ENCODE assay signal across 8 cellular contexts in genomic region chr7:129008645-129009414, GRCh38.
DNase-seq lines count a peak whose midpoint lies in the region; ATAC-seq lines count a peak whose summit lies in the region.

No MANE protein-coding gene starts in this region.

- CTCF ChIA-PET in activated naive CD4-positive, alpha-beta T cell treated with anti-CD3 and anti-CD28 coated beads, Interleukin-2, amount 10 ng/mL, durations not matched to agents 7 days and 5 days (lab: Charles Lee), result interaction anchor here (1.2 to 1.8 kb wide), 2 partner anchors 81 to 83 kb away, joined by 3 to 6 read pairs; no protein-coding TSS in a partner anchor

- peak overlapping the region; percentile 97 for H3K27ac Mint-ChIP-seq in activated naive CD4-positive, alpha-beta T cell treated with anti-CD3 and anti-CD28 coated beads, Interleukin-2, amount 50 U/mL, for 24 hours
- H3K27ac Mint-ChIP-seq in activated naive CD4-positive, alpha-beta T cell treated with anti-CD3 and anti-CD28 coated beads, Interleukin-2, amount 10 ng/mL, durations not matched to agents 7 days and 5 days, result no peak overlapping the region
- H3K27ac Mint-ChIP-seq in T-helper 2 cell treated with Interferon-gamma antibody and Interleukin-4, amounts not matched to agents 5 μg/mL and 100 μg/mL, for 36 hours, result peak overlapping the region; percentile 81
- H3K27ac Mint-ChIP-seq in stimulated activated naive CD8-positive, alpha-beta T cell treated with anti-CD3 and anti-CD28 coated beads, Interleukin-15, amount 100 ng/mL, for 72 hours, result peak overlapping the region; percentile 95 to 96

- H3K4me1 Mint-ChIP-seq in activated naive CD4-positive, alpha-beta T cell treated with anti-CD3 and anti-CD28 coated beads, Interleukin-2, amount 50 U/mL, for 24 hours, result peaks cover 33% of the 10 kb centered on the region
- H3K4me1 Mint-ChIP-seq in activated naive CD4-positive, alpha-beta T cell treated with anti-CD3 and anti-CD28 coated beads, Interleukin-2, amount 10 ng/mL, durations not matched to agents 7 days and 5 days, result peaks cover 18% of the 10 kb centered on the region
- H3K4me1 Mint-ChIP-seq in T-helper 2 cell treated with Interferon-gamma antibody and Interleukin-4, amounts not matched to agents 5 μg/mL and 100 μg/mL, for 36 hours (ENCODE audit: low read depth), result peaks cover 16% of the 10 kb centered on the region
- H3K4me1 Mint-ChIP-seq in stimulated activated naive CD8-positive, alpha-beta T cell treated with anti-CD3 and anti-CD28 coated beads, Interleukin-15, amount 100 ng/mL, for 72 hours, result peaks cover 46% of the 10 kb centered on the region

- H3K36me3 Mint-ChIP-seq in activated naive CD4-positive, alpha-beta T cell treated with anti-CD3 and anti-CD28 coated beads, Interleukin-2, amount 50 U/mL, for 24 hours, result peaks cover 19% of the 10 kb centered on the region
- H3K36me3 Mint-ChIP-seq in activated naive CD4-positive, alpha-beta T cell treated with anti-CD3 and anti-CD28 coated beads, Interleukin-2, amount 10 ng/mL, durations not matched to agents 7 days and 5 days, result peaks cover 36% of the 10 kb centered on the region
- peaks cover 42% of the 10 kb centered on the region for H3K36me3 Mint-ChIP-seq in T-helper 2 cell treated with Interferon-gamma antibody and Interleukin-4, amounts not matched to agents 5 μg/mL and 100 μg/mL, for 36 hours (ENCODE audit: low read depth)

- peak; percentile 32 for ATAC-seq in HG02642 (IDR thresholded peaks at IDR 0.05; ENCODE audit: poor library complexity, unreplicated experiment)
- peak; percentile 97 for ATAC-seq in stimulated activated naive CD8-positive, alpha-beta T cell treated with anti-CD3 and anti-CD28 coated beads, Interleukin-15, amount 100 ng/mL, for 72 hours

- intact Hi-C loops in posterior cingulate gyrus (cut with DNase I), result no loop called here

- no peak for DNase-seq in activated naive CD4-positive, alpha-beta T cell treated with anti-CD3 and anti-CD28 coated beads, Interleukin-2, amount 10 ng/mL, durations not matched to agents 7 days and 5 days
- no peak for DNase-seq in T-helper 2 cell treated with Interferon-gamma antibody and Interleukin-4, amounts not matched to agents 5 μg/mL and 100 μg/mL, for 36 hours (ENCODE audit: low spot score)
- DNase-seq in stimulated activated naive CD8-positive, alpha-beta T cell treated with anti-CD3 and anti-CD28 coated beads, Interleukin-15, amount 100 ng/mL, for 72 hours, result no peak
- DNase-seq in posterior cingulate gyrus (no peak), NCI-H345 treated with DMSO at 0.1 percent for 48 hours (lab: John Stamatoyannopoulos, UW; ENCODE audit: unreplicated experiment) (no peak), ACHN (no peak)

- no peaks in the 10 kb centered on the region for H3K27me3 Mint-ChIP-seq in activated naive CD4-positive, alpha-beta T cell treated with anti-CD3 and anti-CD28 coated beads, Interleukin-2, amount 50 U/mL, for 24 hours
- H3K27me3 Mint-ChIP-seq in activated naive CD4-positive, alpha-beta T cell treated with anti-CD3 and anti-CD28 coated beads, Interleukin-2, amount 10 ng/mL, durations not matched to agents 7 days and 5 days, result no peaks in the 10 kb centered on the region
- no peaks in the 10 kb centered on the region for H3K27me3 Mint-ChIP-seq in T-helper 2 cell treated with Interferon-gamma antibody and Interleukin-4, amounts not matched to agents 5 μg/mL and 100 μg/mL, for 36 hours (ENCODE audit: low read depth)
- no peaks in the 10 kb centered on the region for H3K27me3 Mint-ChIP-seq in stimulated activated naive CD8-positive, alpha-beta T cell treated with anti-CD3 and anti-CD28 coated beads, Interleukin-15, amount 100 ng/mL, for 72 hours

- H3K4me3 Mint-ChIP-seq in activated naive CD4-positive, alpha-beta T cell treated with anti-CD3 and anti-CD28 coated beads, Interleukin-2, amount 50 U/mL, for 24 hours, result peak overlapping the region; percentile 74
- H3K4me3 Mint-ChIP-seq in activated naive CD4-positive, alpha-beta T cell treated with anti-CD3 and anti-CD28 coated beads, Interleukin-2, amount 10 ng/mL, durations not matched to agents 7 days and 5 days, result no peak overlapping the region
- peak overlapping the region; percentile 53 for H3K4me3 Mint-ChIP-seq in T-helper 2 cell treated with Interferon-gamma antibody and Interleukin-4, amounts not matched to agents 5 μg/mL and 100 μg/mL, for 36 hours
- H3K4me3 Mint-ChIP-seq in stimulated activated naive CD8-positive, alpha-beta T cell treated with anti-CD3 and anti-CD28 coated beads, Interleukin-15, amount 100 ng/mL, for 72 hours, result peak overlapping the region; percentile 80 to 85

- no peaks in the 10 kb centered on the region for H3K9me3 Mint-ChIP-seq in activated naive CD4-positive, alpha-beta T cell treated with anti-CD3 and anti-CD28 coated beads, Interleukin-2, amount 50 U/mL, for 24 hours
- H3K9me3 Mint-ChIP-seq in activated naive CD4-positive, alpha-beta T cell treated with anti-CD3 and anti-CD28 coated beads, Interleukin-2, amount 10 ng/mL, durations not matched to agents 7 days and 5 days, result no peaks in the 10 kb centered on the region
- no peaks in the 10 kb centered on the region for H3K9me3 Mint-ChIP-seq in T-helper 2 cell treated with Interferon-gamma antibody and Interleukin-4, amounts not matched to agents 5 μg/mL and 100 μg/mL, for 36 hours
- no peaks in the 10 kb centered on the region for H3K9me3 Mint-ChIP-seq in stimulated activated naive CD8-positive, alpha-beta T cell treated with anti-CD3 and anti-CD28 coated beads, Interleukin-15, amount 100 ng/mL, for 72 hours

- in situ Hi-C loops in ACHN (cut with HindIII; ENCODE audit: low pct_ligation_motif_present, low pct_unique_long_range_greater_than_20kb, low sequenced_read_pairs), result no loop called here
